In the genomic region with DNA sequence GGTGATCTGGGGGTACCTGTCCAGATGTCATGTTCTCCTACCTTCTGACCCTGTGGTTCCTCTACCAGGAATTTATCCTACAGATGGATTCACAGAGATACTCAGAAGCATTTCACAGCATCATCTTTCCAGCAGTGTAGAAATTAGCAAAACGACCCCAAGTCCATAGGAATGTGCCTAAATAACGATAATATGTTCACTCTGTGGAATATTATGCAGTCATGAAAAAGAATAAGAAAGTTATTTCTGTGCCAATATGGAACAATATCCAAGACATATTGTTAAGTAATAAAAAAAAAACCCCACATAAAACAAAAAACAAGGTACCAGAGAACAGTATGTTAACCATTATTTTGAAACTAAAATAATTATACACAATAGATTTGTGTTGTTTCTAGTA, we compare ENCODE assay signal across 1 cellular context.
TF ChIP-seq lines count a peak whose summit lies in the region.

No MANE protein-coding gene starts in this region.

TF ChIP-seq in HEK293, 187 proteins besides CTCF, POLR2A, EP300 and RAD21:
- TF ChIP-seq, protein P1, sequence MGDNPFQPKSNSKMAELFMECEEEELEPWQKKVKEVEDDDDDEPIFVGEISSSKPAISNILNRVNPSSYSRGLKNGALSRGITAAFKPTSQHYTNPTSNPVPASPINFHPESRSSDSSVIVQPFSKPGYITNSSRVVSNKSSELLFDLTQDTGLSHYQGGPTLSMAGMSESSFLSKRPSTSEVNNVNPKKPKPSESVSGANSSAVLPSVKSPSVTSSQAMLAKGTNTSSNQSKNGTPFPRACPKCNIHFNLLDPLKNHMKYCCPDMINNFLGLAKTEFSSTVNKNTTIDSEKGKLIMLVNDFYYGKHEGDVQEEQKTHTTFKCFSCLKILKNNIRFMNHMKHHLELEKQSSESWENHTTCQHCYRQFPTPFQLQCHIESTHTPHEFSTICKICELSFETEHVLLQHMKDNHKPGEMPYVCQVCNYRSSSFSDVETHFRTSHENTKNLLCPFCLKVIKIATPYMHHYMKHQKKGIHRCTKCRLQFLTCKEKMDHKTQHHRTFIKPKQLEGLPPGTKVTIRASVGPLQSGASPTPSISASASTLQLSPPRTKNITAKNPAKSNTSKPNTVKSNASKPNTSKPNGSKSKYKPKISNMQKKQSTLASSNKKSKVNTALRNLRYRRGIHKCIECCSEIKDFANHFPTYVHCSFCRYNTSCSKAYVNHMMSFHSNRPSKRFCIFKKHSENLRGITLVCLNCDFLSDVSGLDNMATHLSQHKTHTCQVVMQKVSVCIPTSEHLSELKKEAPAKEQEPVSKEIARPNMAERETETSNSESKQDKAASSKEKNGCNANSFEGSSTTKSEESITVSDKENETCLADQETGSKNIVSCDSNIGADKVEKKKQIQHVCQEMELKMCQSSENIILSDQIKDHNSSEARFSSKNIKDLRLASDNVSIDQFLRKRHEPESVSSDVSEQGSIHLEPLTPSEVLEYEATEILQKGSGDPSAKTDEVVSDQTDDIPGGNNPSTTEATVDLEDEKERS (tag by site-specific recombination; IDR thresholded peaks at IDR 0.05), result 0 out of 2 replicates have a peak, but pooled peaks have one; percentile 49
- TF ChIP-seq ZNF146 (tag by site-specific recombination; IDR thresholded peaks at IDR 0.05) (peak; percentile 86), ZFP3 (tag by site-specific recombination; IDR thresholded peaks at IDR 0.05; ENCODE audit: low read depth) (no peak), ZNF398 (tag by site-specific recombination; IDR thresholded peaks at IDR 0.05) (no peak), ZNF341 (tag by site-specific recombination; IDR thresholded peaks at IDR 0.05; ENCODE audit: low read depth) (no peak)
